Comparison of ENCODE assay signal across 24 cellular contexts in genomic region chr5:37933586-37933985, GRCh38.
"Had no signal": no experiment of that assay in that cellular context is flagged by ENCODE, and none has a peak within 500 bp of the region (broad histone marks: within the 10 kb centered on the region; RNA-seq: fewer than 3 reads in every experiment).

No MANE protein-coding gene starts in this region.

- H3K36me3 ChIP-seq: esophagus squamous epithelium, gastroesophageal sphincter, heart right ventricle, left lung, lower lobe of right lung had no signal

- H3K27me3 ChIP-seq: esophagus squamous epithelium, foreskin keratinocyte, gastroesophageal sphincter, heart right ventricle, left lung had no signal

- H3K27ac ChIP-seq: coronary artery, dorsolateral prefrontal cortex, epithelial cell of prostate, esophagus squamous epithelium, foreskin keratinocyte, gastroesophageal sphincter, heart right ventricle, left lung, lower lobe of right lung had no signal

- H3K4me1 ChIP-seq: esophagus squamous epithelium, gastroesophageal sphincter, left lung, lower lobe of right lung had no signal

- ATAC-seq: esophagus mucosa, foreskin keratinocyte, gastroesophageal sphincter, left lung, lower lobe of right lung had no signal

- H3K4me3 ChIP-seq: coronary artery, dorsolateral prefrontal cortex, esophagus squamous epithelium, gastroesophageal sphincter, heart right ventricle, left lung, lower lobe of right lung had no signal

- FAIRE-seq: colon, frontal cortex, islet of Langerhans, keratinocyte had no signal

- H3K9me3 ChIP-seq: lower lobe of right lung had no signal

- DNase-seq: dermis blood vessel endothelial cell; dorsolateral prefrontal cortex; effector CD4-positive, alpha-beta T cell; effector memory CD4-positive, alpha-beta T cell; erythroblast; esophagus squamous epithelium; foreskin keratinocyte; glutamatergic neuron; head of caudate nucleus; heart right ventricle; hippocampal formation; left cardiac atrium; left lung; lower lobe of right lung; mesendoderm; midbrain had no signal
